ENCODE assay signal across 19 cellular contexts in genomic region chr18:50602466-50602865, GRCh38.
DNase-seq lines count a peak whose midpoint lies in the region; ATAC-seq and TF ChIP-seq lines count a peak whose summit lies in the region.
"Had no signal": no experiment of that assay in that cellular context is flagged by ENCODE, and none has a peak within 500 bp of the region (broad histone marks: within the 10 kb centered on the region; RNA-seq: fewer than 3 reads in every experiment).

No MANE protein-coding gene starts in this region.

- no peak overlapping the region for H3K27ac Mint-ChIP-seq in stimulated activated naive B cell treated with anti-CD40 and anti-IgM and Interleukin-4, amounts not matched to agents 10 μg/mL and 1 μg/mL and 100 μg/mL, for 72 hours
- H3K27ac Mint-ChIP-seq: CD8-positive, alpha-beta memory T cell had no signal

- DNase-seq in AG10803 (ENCODE audit: low read depth) = peak; percentile 1
- DNase-seq in NCI-H226 = peak; percentile 38
- peak; percentile 10 for DNase-seq in kidney glomerular epithelial cell (lab: John Stamatoyannopoulos, UW)
- peak; percentile 16 for DNase-seq in retinal pigment epithelial cell (ENCODE audit: low read depth)
- DNase-seq in stimulated activated naive B cell treated with anti-CD40 and anti-IgM and Interleukin-4, amounts not matched to agents 10 μg/mL and 1 μg/mL and 100 μg/mL, for 72 hours = no peak
- no peak for DNase-seq in T1000 (lab: John Stamatoyannopoulos, UW)
- DNase-seq: C1 segment of cervical spinal cord; CD8-positive, alpha-beta memory T cell; GM23248; HCEC 1CT; NCI-H1105; NCI-H1694; NCI-H2081 treated with DMSO at 0.1 percent for 48 hours; NCI-H510A treated with DMSO at 0.1 percent for 48 hours; NCI-H82; RPMI8226; SHP77 treated with DMSO at 0.1 percent for 48 hours had no signal

- H3K4me3 Mint-ChIP-seq in stimulated activated naive B cell treated with anti-CD40 and anti-IgM and Interleukin-4, amounts not matched to agents 10 μg/mL and 1 μg/mL and 100 μg/mL, for 72 hours = no peak overlapping the region
- H3K4me3 Mint-ChIP-seq: CD8-positive, alpha-beta memory T cell had no signal

- H3K27me3 Mint-ChIP-seq in stimulated activated naive B cell treated with anti-CD40 and anti-IgM and Interleukin-4, amounts not matched to agents 10 μg/mL and 1 μg/mL and 100 μg/mL, for 72 hours = peaks cover 8 to 31% of the 10 kb centered on the region in 2 donors

- peaks cover 6 to 9% of the 10 kb centered on the region in 2 donors for H3K9me3 Mint-ChIP-seq in stimulated activated naive B cell treated with anti-CD40 and anti-IgM and Interleukin-4, amounts not matched to agents 10 μg/mL and 1 μg/mL and 100 μg/mL, for 72 hours

- no peaks in the 10 kb centered on the region for H3K4me1 Mint-ChIP-seq in stimulated activated naive B cell treated with anti-CD40 and anti-IgM and Interleukin-4, amounts not matched to agents 10 μg/mL and 1 μg/mL and 100 μg/mL, for 72 hours
- H3K4me1 Mint-ChIP-seq: CD8-positive, alpha-beta memory T cell had no signal

- no peak for TF ChIP-seq CTCF in AG10803 (conservative IDR thresholded peaks at IDR 0.05; ENCODE audit: low read length)
- TF ChIP-seq CTCF in retinal pigment epithelial cell (conservative IDR thresholded peaks at IDR 0.05; ENCODE audit: low read depth, low read length) = no peak

- no peak for ATAC-seq in stimulated activated naive B cell treated with anti-CD40 and anti-IgM and Interleukin-4, amounts not matched to agents 10 μg/mL and 1 μg/mL and 100 μg/mL, for 72 hours (replicated peaks)
- ATAC-seq in GM18511 (IDR thresholded peaks at IDR 0.05; ENCODE audit: unreplicated experiment) = no peak
- ATAC-seq: A549 had no signal

- H3K4me3 ChIP-seq in AG10803 (ENCODE audit: low read length) (no peak overlapping the region), retinal pigment epithelial cell (ENCODE audit: low read length) (no peak overlapping the region)
- H3K4me3 ChIP-seq: A549, GM23248 had no signal

- no peaks in the 10 kb centered on the region for H3K36me3 Mint-ChIP-seq in stimulated activated naive B cell treated with anti-CD40 and anti-IgM and Interleukin-4, amounts not matched to agents 10 μg/mL and 1 μg/mL and 100 μg/mL, for 72 hours
- H3K36me3 Mint-ChIP-seq: CD8-positive, alpha-beta memory T cell had no signal

Comparison
In these comparisons a context has a peak if more than half of its experiments do, and no peak if none do; other contexts are left out.
1. DNase-seq: peak in AG10803 (single experiment), NCI-H226 (single experiment), kidney glomerular epithelial cell (single experiment) and retinal pigment epithelial cell (single experiment); none in stimulated activated naive B cell treated with anti-CD40 and anti-IgM and Interleukin-4, amounts not matched to agents 10 μg/mL and 1 μg/mL and 100 μg/mL, for 72 hours (single experiment) and T1000 (single experiment).